In genomic region chr2:19871836-19872235, GRCh38 we compare ENCODE assay signal across 20 cellular contexts.
"Had no signal": no experiment of that assay in that cellular context is flagged by ENCODE, and none has a peak within 500 bp of the region (broad histone marks: within the 10 kb centered on the region; RNA-seq: fewer than 3 reads in every experiment).

No MANE protein-coding gene starts in this region.

- H3K27ac Mint-ChIP-seq: memory B cell; naive B cell; stimulated activated memory B cell treated with anti-CD40 and anti-IgM and Interleukin-4, amounts not matched to agents 10 μg/mL and 1 μg/mL and 100 μg/mL, for 72 hours; stimulated activated naive CD8-positive, alpha-beta T cell treated with anti-CD3 and anti-CD28 coated beads, Interleukin-15, Interleukin-2, amounts not matched to agents 100 ng/mL and 50 ng/mL, for 24 hours had no signal

- H3K9me3 Mint-ChIP-seq: memory B cell; naive B cell; stimulated activated memory B cell treated with anti-CD40 and anti-IgM and Interleukin-4, amounts not matched to agents 10 μg/mL and 1 μg/mL and 100 μg/mL, for 72 hours; stimulated activated naive CD8-positive, alpha-beta T cell treated with anti-CD3 and anti-CD28 coated beads, Interleukin-15, Interleukin-2, amounts not matched to agents 100 ng/mL and 50 ng/mL, for 24 hours had no signal

- H3K27me3 Mint-ChIP-seq: memory B cell; naive B cell; stimulated activated memory B cell treated with anti-CD40 and anti-IgM and Interleukin-4, amounts not matched to agents 10 μg/mL and 1 μg/mL and 100 μg/mL, for 72 hours; stimulated activated naive CD8-positive, alpha-beta T cell treated with anti-CD3 and anti-CD28 coated beads, Interleukin-15, Interleukin-2, amounts not matched to agents 100 ng/mL and 50 ng/mL, for 24 hours had no signal

- H3K4me3 Mint-ChIP-seq: memory B cell; stimulated activated memory B cell treated with anti-CD40 and anti-IgM and Interleukin-4, amounts not matched to agents 10 μg/mL and 1 μg/mL and 100 μg/mL, for 72 hours; stimulated activated naive CD8-positive, alpha-beta T cell treated with anti-CD3 and anti-CD28 coated beads, Interleukin-15, Interleukin-2, amounts not matched to agents 100 ng/mL and 50 ng/mL, for 24 hours had no signal

- H3K4me1 ChIP-seq: colonic mucosa, upper lobe of right lung had no signal

- H3K27me3 ChIP-seq: colonic mucosa, hepatocyte, testis, upper lobe of right lung, vagina had no signal

- DNase-seq: colonic mucosa; effector CD4-positive, alpha-beta T cell; foreskin melanocyte; kidney; left cardiac atrium; left ventricle myocardium inferior; lower lobe of right lung; midbrain; naive B cell; stimulated activated CD4-positive, alpha-beta T cell treated with anti-CD3 and anti-CD28 coated beads, Interleukin-4, amount 100 ng/mL, for 1 hour; stimulated activated CD8-positive, alpha-beta memory T cell treated with anti-CD3 and anti-CD28 coated beads, Interleukin-4, amount 100 ng/mL, for 48 hours; testis; upper lobe of right lung had no signal

- H3K9me3 ChIP-seq: colonic mucosa, left ventricle myocardium inferior, lower lobe of right lung, testis, tibial nerve, upper lobe of right lung, vagina had no signal

- ATAC-seq: left cardiac atrium; lower lobe of right lung; stimulated activated memory B cell treated with anti-CD40 and anti-IgM and Interleukin-4, amounts not matched to agents 10 μg/mL and 1 μg/mL and 100 μg/mL, for 72 hours; upper lobe of right lung had no signal

- H3K4me3 ChIP-seq: colonic mucosa, hepatocyte, left ventricle myocardium inferior, lower lobe of right lung, smooth muscle cell, testis, tibial nerve, upper lobe of right lung, vagina had no signal

- H3K36me3 ChIP-seq: colonic mucosa, left ventricle myocardium inferior, lower lobe of right lung, tibial nerve, upper lobe of right lung had no signal

- H3K27ac ChIP-seq: colonic mucosa, hepatocyte, left ventricle myocardium inferior, lower lobe of right lung, testis, tibial nerve, upper lobe of right lung, vagina had no signal
